ENCODE assay signal across 10 cellular contexts in genomic region chr10:78981257-78981969, GRCh38.
A peak's percentile ranks its signal among the peaks of the same experiment; 100 is the strongest.
DNase-seq lines count a peak whose midpoint lies in the region; ATAC-seq, FAIRE-seq and TF ChIP-seq lines count a peak whose summit lies in the region.
"Had no signal": no experiment of that assay in that cellular context is flagged by ENCODE, and none has a peak within 500 bp of the region (broad histone marks: within the 10 kb centered on the region; RNA-seq: fewer than 3 reads in every experiment).

No MANE protein-coding gene starts in this region.

- POLR2A ChIA-PET in GM10248 (lab: Yijun Ruan, JAX): no interaction called here

- intact Hi-C loops in kidney (cut with DNase I): no loop called here

- H3K36me3 ChIP-seq in kidney (ENCODE audit: control insufficient read depth in 1 of 2, insufficient read depth in 2 of 2, low read length in 2 of 2): no peaks in the 10 kb centered on the region

- H3K36me3 Mint-ChIP-seq in activated T-helper 17 cell treated with anti-CD3 and anti-CD28 coated beads, Interleukin-2, amount 50 U/mL, for 72 hours (ENCODE audit: low read depth): no peaks in the 10 kb centered on the region

- H3K9ac ChIP-seq in kidney (ENCODE audit: low read length in 2 of 2): no peak overlapping the region

- H3K4me3 ChIP-seq in kidney (ENCODE audit: low read length in 2 of 2): no peak overlapping the region
- H3K4me3 ChIP-seq: PC-9 had no signal

- H3K27ac Mint-ChIP-seq in activated T-helper 17 cell treated with anti-CD3 and anti-CD28 coated beads, Interleukin-2, amount 50 U/mL, for 72 hours: peak overlapping the region; percentile 69

- no peaks in the 10 kb centered on the region for H3K9me3 Mint-ChIP-seq in activated T-helper 17 cell treated with anti-CD3 and anti-CD28 coated beads, Interleukin-2, amount 50 U/mL, for 72 hours

- DNase-seq in GM10248 (ENCODE audit: extremely low spot score) (peak; percentile 67), NCI-H2196 (lab: John Stamatoyannopoulos, UW; ENCODE audit: unreplicated experiment) (no peak), kidney (no peak), pons (ENCODE audit: low spot score) (no peak), NCI-H69 (lab: John Stamatoyannopoulos, UW) (no peak)
- DNase-seq: PC-9 had no signal

- peaks cover 17% of the 10 kb centered on the region for H3K4me1 Mint-ChIP-seq in activated T-helper 17 cell treated with anti-CD3 and anti-CD28 coated beads, Interleukin-2, amount 50 U/mL, for 72 hours

- CTCF ChIA-PET in GM10248 (lab: Yijun Ruan, JAX): no interaction called here

- TF ChIP-seq CTCF in GM10248 (IDR thresholded peaks at IDR 0.05; ENCODE audit: control extremely low read depth, extremely low read depth, low read depth, missing control alignments) (no peak), kidney (IDR thresholded peaks at IDR 0.05; ENCODE audit: borderline replicate concordance, extremely low read depth, insufficient read depth) (no peak)

- FAIRE-seq in kidney (lab: Jason Lieb, UNC): no peak
- FAIRE-seq: colon had no signal

- peak overlapping the region; percentile 60 for H3K4me3 Mint-ChIP-seq in activated T-helper 17 cell treated with anti-CD3 and anti-CD28 coated beads, Interleukin-2, amount 50 U/mL, for 72 hours

- no peaks in the 10 kb centered on the region for H3K9me3 ChIP-seq in kidney (ENCODE audit: control insufficient read depth in 1 of 2, low read length in 2 of 2)

- peaks cover 0 to 4% of the 10 kb centered on the region in 2 donors for H3K4me1 ChIP-seq in kidney (ENCODE audit: control insufficient read depth in 1 of 2, insufficient read depth in 1 of 2, low read depth in 1 of 2, low read length in 2 of 2)

- ATAC-seq in GM18868 (IDR thresholded peaks at IDR 0.05; ENCODE audit: unreplicated experiment): peak; percentile 95
- ATAC-seq in HG02938 (IDR thresholded peaks at IDR 0.05; ENCODE audit: unreplicated experiment): peak; percentile 67
- ATAC-seq in activated T-helper 17 cell treated with anti-CD3 and anti-CD28 coated beads, Interleukin-2, amount 50 U/mL, for 72 hours (replicated peaks): peak; percentile 89

- H3K27ac ChIP-seq in kidney (ENCODE audit: low read depth in 2 of 2, low read length in 2 of 2): no peak overlapping the region
- H3K27ac ChIP-seq: PC-9 had no signal

- no peaks in the 10 kb centered on the region for H3K27me3 Mint-ChIP-seq in activated T-helper 17 cell treated with anti-CD3 and anti-CD28 coated beads, Interleukin-2, amount 50 U/mL, for 72 hours
